In genomic region chr9:74753650-74754049, GRCh38 we compare ENCODE assay signal across 23 cellular contexts.
"Had no signal": no experiment of that assay in that cellular context is flagged by ENCODE, and none has a peak within 500 bp of the region (broad histone marks: within the 10 kb centered on the region; RNA-seq: fewer than 3 reads in every experiment).

No MANE protein-coding gene starts in this region.

- H3K36me3 ChIP-seq: lower lobe of right lung, pancreas, right atrium auricular region, suprapubic skin, thoracic aorta, tibial artery, upper lobe of right lung had no signal

- ATAC-seq: left colon; left lung; lower lobe of right lung; naive thymus-derived CD8-positive, alpha-beta T cell; pancreas; psoas muscle; sciatic nerve; stimulated activated naive B cell treated with anti-CD40 and anti-IgM and Interleukin-4, amounts not matched to agents 10 μg/mL and 1 μg/mL and 100 μg/mL, for 72 hours; upper lobe of right lung had no signal

- H3K27me3 ChIP-seq: left lung, pancreas, right atrium auricular region, suprapubic skin, tibial artery, upper lobe of right lung had no signal

- DNase-seq: hippocampal formation; left colon; left lung; lower lobe of right lung; mammary epithelial cell; mesenchymal stem cell; naive thymus-derived CD8-positive, alpha-beta T cell; nucleus accumbens; pancreas; psoas muscle; stimulated activated CD4-positive, alpha-beta T cell treated with anti-CD3 and anti-CD28 coated beads, Interleukin-12 subunit alpha, Interleukin-12 subunit beta, amount 100 ng/mL, for 4 hours; stimulated activated CD4-positive, alpha-beta T cell treated with anti-CD3 and anti-CD28 coated beads, Interleukin-15, amount 100 ng/mL, for 24 hours; stimulated activated CD4-positive, alpha-beta T cell treated with anti-CD3 and anti-CD28 coated beads, Interleukin-2, amount 100 ng/mL, for 24 hours; stimulated activated CD4-positive, alpha-beta T cell treated with anti-CD3 and anti-CD28 coated beads, Interleukin-4, amount 100 ng/mL, for 1 hour; stimulated activated naive B cell treated with anti-CD40 and anti-IgM and Interleukin-4, amounts not matched to agents 10 μg/mL and 1 μg/mL and 100 μg/mL, for 72 hours; tibial artery; trophoblast cell; upper lobe of right lung had no signal

- H3K4me3 ChIP-seq: left lung, lower lobe of right lung, pancreas, psoas muscle, right atrium auricular region, skin epidermis, suprapubic skin, thoracic aorta, tibial artery, upper lobe of right lung had no signal

- H3K9me3 ChIP-seq: left lung, lower lobe of right lung, pancreas, psoas muscle, right atrium auricular region, suprapubic skin, thoracic aorta, tibial artery, upper lobe of right lung had no signal

- H3K27ac ChIP-seq: left lung, lower lobe of right lung, pancreas, psoas muscle, right atrium auricular region, skin epidermis, suprapubic skin, thoracic aorta, tibial artery, upper lobe of right lung had no signal
